In the genomic region with DNA sequence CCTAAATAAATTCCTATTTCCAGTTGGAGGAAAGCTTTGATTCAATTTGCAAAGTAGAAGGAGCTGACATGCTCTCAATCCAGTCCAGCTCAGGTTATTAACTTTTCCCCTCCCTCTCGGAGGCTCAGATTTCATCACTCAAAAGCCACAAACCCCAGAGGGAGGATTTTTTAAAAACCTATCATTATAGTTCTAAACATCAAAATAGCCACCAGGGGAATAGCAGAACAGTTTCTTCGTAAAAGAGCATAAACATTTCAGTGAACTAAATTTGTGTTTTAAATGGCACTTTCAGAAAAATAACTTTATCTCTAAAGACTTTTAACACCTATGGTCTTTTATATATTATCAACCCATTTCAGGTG, we compare ENCODE assay signal across 8 cellular contexts. TPM values are rescaled to one million over a fixed set of nuclear protein-coding genes. Genes with fewer than 3 reads are reported as not detected.
DNase-seq lines count a peak whose midpoint lies in the region; ATAC-seq and TF ChIP-seq lines count a peak whose summit lies in the region.

No MANE protein-coding gene starts in this region.

- no peaks in the 10 kb centered on the region for H3K27me3 ChIP-seq in thyroid gland

- peak; percentile 18 for ATAC-seq in HG02759 (IDR thresholded peaks at IDR 0.05; ENCODE audit: unreplicated experiment)
- peak; percentile 53 for ATAC-seq in activated B cell treated with CpG ODN at 0.5 μM for 24 hours (ENCODE audit: low read depth)
- no peak for ATAC-seq in HG03175 (IDR thresholded peaks at IDR 0.05; ENCODE audit: unreplicated experiment)

- no peak for TF ChIP-seq POLR2A in thyroid gland (IDR thresholded peaks at IDR 0.05)

- no peak overlapping the region for H3K4me3 ChIP-seq in thyroid gland (replicated peaks in 1 of 3)

- H3K4me1 ChIP-seq in thyroid gland = no peaks in the 10 kb centered on the region

- no peaks in the 10 kb centered on the region for H3K9me3 ChIP-seq in thyroid gland

- intact Hi-C loops in activated B cell treated with CpG ODN at 0.5 μM for 24 hours (cut with micrococcal nuclease) (loop anchor here (1.0 to 10.0 kb wide), 8 partner anchors 9 to 826 kb away; partner anchors contain the start of genes CCSER1, GPRIN3 and HERC3), thyroid gland (cut with DNase I) (no loop called here)

- CTCF ChIA-PET in activated B cell treated with CpG ODN at 0.5 μM for 24 hours (lab: Charles Lee) = interaction anchor here (1.3 to 1.7 kb wide), 3 partner anchors 15 to 40 kb away, joined by 3 read pairs; no protein-coding TSS in a partner anchor

- 48 to 52% methylated on average over 2 of the region's 2 CpGs for WGBS in thyroid gland, 2 donors

- in situ Hi-C loops in ACHN (cut with HindIII; ENCODE audit: low pct_ligation_motif_present, low pct_unique_long_range_greater_than_20kb, low sequenced_read_pairs) = no loop called here

- peak overlapping the region; percentile 70 for H3K4me3 Mint-ChIP-seq in activated B cell treated with CpG ODN at 0.5 μM for 24 hours

- no peaks in the 10 kb centered on the region for H3K36me3 Mint-ChIP-seq in activated B cell treated with CpG ODN at 0.5 μM for 24 hours (ENCODE audit: low read depth)

- H3K36me3 ChIP-seq in thyroid gland = no peaks in the 10 kb centered on the region

- TF ChIP-seq CTCF in activated B cell treated with CpG ODN at 0.5 μM for 24 hours (IDR thresholded peaks at IDR 0.05) (no peak), thyroid gland (IDR thresholded peaks at IDR 0.05) (no peak)

- POLR2A ChIA-PET in activated B cell treated with CpG ODN at 0.5 μM for 24 hours (lab: Charles Lee) = interaction anchor here (1.0 to 1.8 kb wide), 4 partner anchors 9 to 19 kb away, joined by 3 to 5 read pairs (median 3); partner anchors contain the start of gene GPRIN3

- H3K9me3 Mint-ChIP-seq in activated B cell treated with CpG ODN at 0.5 μM for 24 hours = no peaks in the 10 kb centered on the region

- H3K27ac Mint-ChIP-seq in activated B cell treated with CpG ODN at 0.5 μM for 24 hours = peak overlapping the region; percentile 54

- DNase-seq in ACHN (peak; percentile 35), activated B cell treated with CpG ODN at 0.5 μM for 24 hours (no peak), iris pigment epithelial cell (ENCODE audit: low read depth) (peak; percentile 44), foreskin melanocyte (no peak), thyroid gland (no peak), DMS153 (lab: John Stamatoyannopoulos, UW) (no peak)

- H3K27me3 Mint-ChIP-seq in activated B cell treated with CpG ODN at 0.5 μM for 24 hours = peaks cover 3% of the 10 kb centered on the region

- peaks cover 47% of the 10 kb centered on the region for H3K4me1 Mint-ChIP-seq in activated B cell treated with CpG ODN at 0.5 μM for 24 hours

- no peak overlapping the region for H3K27ac ChIP-seq in thyroid gland

RNA-seq across cellular contexts. Expression of gene GPRIN3, which starts 8.8 kb away (rescaled TPM):
- 1.8 and 1.9 TPM in 2 replicates for total RNA-seq in activated B cell treated with CpG ODN at 0.5 μM for 24 hours
- 1 to 10 TPM; 1.2 to 7.5 (median 4.0) TPM for total RNA-seq in thyroid gland

Comparison
In these comparisons a context has a peak if more than half of its experiments do, and no peak if none do; other contexts are left out.
1. DNase-seq: peak in ACHN (single experiment) and iris pigment epithelial cell (single experiment); none in activated B cell treated with CpG ODN at 0.5 μM for 24 hours (single experiment), foreskin melanocyte (single experiment), thyroid gland (0 of 2) and DMS153 (single experiment).